ENCODE assay signal across 16 cellular contexts in the genomic region with DNA sequence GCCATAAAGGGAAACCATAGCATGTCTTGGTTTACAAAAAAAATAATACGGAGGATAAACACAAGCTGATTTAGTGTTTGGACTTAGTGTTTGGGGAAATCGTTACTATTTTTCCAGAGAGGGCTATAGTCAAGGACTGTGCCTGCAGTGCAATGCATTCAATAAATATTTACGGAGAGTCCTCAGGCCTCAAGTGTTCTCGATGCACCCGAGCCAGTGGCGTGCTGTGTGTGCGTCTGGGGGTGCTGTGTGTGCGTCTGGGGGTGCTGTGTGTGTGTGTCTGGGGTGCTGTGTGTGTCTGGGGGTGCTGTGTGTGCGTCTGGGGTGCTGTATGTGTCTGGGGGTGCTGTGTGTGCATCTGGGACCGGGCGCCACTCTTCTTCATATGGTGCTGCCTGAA.
A peak's percentile ranks its signal among the peaks of the same experiment; 100 is the strongest.
DNase-seq lines count a peak whose midpoint lies in the region; TF ChIP-seq lines count a peak whose summit lies in the region.
"Had no signal": no experiment of that assay in that cellular context is flagged by ENCODE, and none has a peak within 500 bp of the region (broad histone marks: within the 10 kb centered on the region; RNA-seq: fewer than 3 reads in every experiment).

No MANE protein-coding gene starts in this region.

- intact Hi-C loops in activated CD4-positive, alpha-beta memory T cell treated with anti-CD3 and anti-CD28 coated beads for 36 hours (cut with micrococcal nuclease): loop anchor here (1.0 to 5.0 kb wide), 7 partner anchors 14 to 221 kb away; a partner anchor contains a TSS
- intact Hi-C loops in esophagus muscularis mucosa (cut with DNase I): loop anchor here (5.0 to 10.0 kb wide), 2 partner anchors 80 to 178 kb away; a partner anchor contains a TSS

- CTCF ChIA-PET in activated CD4-positive, alpha-beta memory T cell treated with anti-CD3 and anti-CD28 coated beads, Interleukin-2, amount 10 ng/mL, durations not matched to agents 7 days and 5 days (lab: Charles Lee): interaction anchor here (0.7 to 3.1 kb wide), 8 partner anchors 9 to 478 kb away, joined by 3 to 28 read pairs (median 3); no protein-coding TSS in a partner anchor
- CTCF ChIA-PET in activated CD4-positive, alpha-beta memory T cell treated with anti-CD3 and anti-CD28 coated beads for 36 hours (lab: Charles Lee): interaction anchor here (0.8 to 5.3 kb wide), 12 partner anchors 10 to 478 kb away, joined by 3 to 37 read pairs (median 4); a partner anchor contains a TSS

- H3K27ac ChIP-seq in KMS-11: peak overlapping the region; percentile 54
- H3K27ac ChIP-seq in esophagus muscularis mucosa (replicated peaks in 1 of 4): peak overlapping the region; percentile 65 to 75 (median 72)
- H3K27ac ChIP-seq: ascending aorta, psoas muscle, suprapubic skin had no signal

- no peaks in the 10 kb centered on the region for H4K20me1 ChIP-seq in KMS-11 (ENCODE audit: insufficient read depth)

- H2AFZ ChIP-seq in KMS-11 (ENCODE audit: low read depth): peak overlapping the region; percentile 85

- WGBS in esophagus muscularis mucosa: 67% methylated on average over 11 of the region's 11 CpGs

- H3K9me3 Mint-ChIP-seq in activated CD4-positive, alpha-beta memory T cell treated with anti-CD3 and anti-CD28 coated beads, Interleukin-2, amount 10 ng/mL, durations not matched to agents 7 days and 5 days: peaks cover 5% of the 10 kb centered on the region
- H3K9me3 Mint-ChIP-seq in activated CD4-positive, alpha-beta memory T cell treated with anti-CD3 and anti-CD28 coated beads for 36 hours: peaks cover 6% of the 10 kb centered on the region
- H3K9me3 Mint-ChIP-seq in type B pancreatic cell: no peaks in the 10 kb centered on the region

- TF ChIP-seq CTCF in KMS-11 (conservative IDR thresholded peaks at IDR 0.05; ENCODE audit: low read depth, low read length) (no peak), esophagus muscularis mucosa (IDR thresholded peaks at IDR 0.05) (no peak), type B pancreatic cell (conservative IDR thresholded peaks at IDR 0.05) (no peak)

- peaks cover 19% of the 10 kb centered on the region for H3K4me1 Mint-ChIP-seq in activated CD4-positive, alpha-beta memory T cell treated with anti-CD3 and anti-CD28 coated beads, Interleukin-2, amount 10 ng/mL, durations not matched to agents 7 days and 5 days
- peaks cover 19% of the 10 kb centered on the region for H3K4me1 Mint-ChIP-seq in activated CD4-positive, alpha-beta memory T cell treated with anti-CD3 and anti-CD28 coated beads for 36 hours (ENCODE audit: low read depth)
- H3K4me1 Mint-ChIP-seq in type B pancreatic cell (ENCODE audit: unreplicated experiment): peaks cover 4% of the 10 kb centered on the region

- H3K27me3 ChIP-seq in KMS-11 (ENCODE audit: insufficient read depth, low read depth) (no peaks in the 10 kb centered on the region), esophagus muscularis mucosa (no peaks in the 10 kb centered on the region)
- H3K27me3 ChIP-seq: ascending aorta had no signal

- H3K36me3 Mint-ChIP-seq in activated CD4-positive, alpha-beta memory T cell treated with anti-CD3 and anti-CD28 coated beads, Interleukin-2, amount 10 ng/mL, durations not matched to agents 7 days and 5 days (ENCODE audit: low read depth): no peaks in the 10 kb centered on the region
- H3K36me3 Mint-ChIP-seq in activated CD4-positive, alpha-beta memory T cell treated with anti-CD3 and anti-CD28 coated beads for 36 hours: peaks cover 3% of the 10 kb centered on the region
- H3K36me3 Mint-ChIP-seq in type B pancreatic cell: no peaks in the 10 kb centered on the region

- no peak for TF ChIP-seq POLR2A in esophagus muscularis mucosa (IDR thresholded peaks at IDR 0.05; ENCODE audit: low read depth)

- H3K27ac Mint-ChIP-seq in activated CD4-positive, alpha-beta memory T cell treated with anti-CD3 and anti-CD28 coated beads, Interleukin-2, amount 10 ng/mL, durations not matched to agents 7 days and 5 days: peak overlapping the region; percentile 76
- H3K27ac Mint-ChIP-seq in activated CD4-positive, alpha-beta memory T cell treated with anti-CD3 and anti-CD28 coated beads for 36 hours: no peak overlapping the region
- peak overlapping the region; percentile 26 for H3K27ac Mint-ChIP-seq in type B pancreatic cell

- no peak overlapping the region for H3K4me3 Mint-ChIP-seq in activated CD4-positive, alpha-beta memory T cell treated with anti-CD3 and anti-CD28 coated beads, Interleukin-2, amount 10 ng/mL, durations not matched to agents 7 days and 5 days
- no peak overlapping the region for H3K4me3 Mint-ChIP-seq in activated CD4-positive, alpha-beta memory T cell treated with anti-CD3 and anti-CD28 coated beads for 36 hours
- H3K4me3 Mint-ChIP-seq in type B pancreatic cell: no peak overlapping the region

- peaks cover 17% of the 10 kb centered on the region for H3K27me3 Mint-ChIP-seq in activated CD4-positive, alpha-beta memory T cell treated with anti-CD3 and anti-CD28 coated beads, Interleukin-2, amount 10 ng/mL, durations not matched to agents 7 days and 5 days
- peaks cover 14% of the 10 kb centered on the region for H3K27me3 Mint-ChIP-seq in activated CD4-positive, alpha-beta memory T cell treated with anti-CD3 and anti-CD28 coated beads for 36 hours
- H3K27me3 Mint-ChIP-seq in type B pancreatic cell: peaks cover 51% of the 10 kb centered on the region

- DNase-seq in activated CD4-positive, alpha-beta memory T cell treated with anti-CD3 and anti-CD28 coated beads, Interleukin-2, amount 10 ng/mL, durations not matched to agents 7 days and 5 days: no peak
- DNase-seq in activated CD4-positive, alpha-beta memory T cell treated with anti-CD3 and anti-CD28 coated beads for 36 hours: no peak
- DNase-seq in esophagus muscularis mucosa (ENCODE audit: extremely low spot score) (no peak), type B pancreatic cell (ENCODE audit: extremely low spot score, unreplicated experiment) (no peak), LoVo (ENCODE audit: low spot score) (no peak), Kasumi-1 (lab: John Stamatoyannopoulos, UW) (no peak)
- DNase-seq in stimulated activated CD4-positive, alpha-beta T cell treated with anti-CD3 and anti-CD28 coated beads, Interleukin-1b, Interleukin-23, amount 100 ng/mL, for 48 hours: no peak
- DNase-seq: activated T-cell treated with anti-CD3 and anti-CD28 coated beads, Interleukin-2, amount 50 U/mL, for 1 hour; GOT3; KBM-7; NCI-H2107; psoas muscle had no signal

- H3K4me2 ChIP-seq in KMS-11: peak overlapping the region; percentile 82; the same call in 1 of the 2 replicates

- peaks cover 10% of the 10 kb centered on the region for H3K4me1 ChIP-seq in KMS-11 (ENCODE audit: low read depth, poor library complexity, severe bottlenecking)
- H3K4me1 ChIP-seq in esophagus muscularis mucosa: peaks cover 8 to 36% (median 30%) of the 10 kb centered on the region in 4 donors
- H3K4me1 ChIP-seq: psoas muscle, suprapubic skin had no signal

- POLR2A ChIA-PET in activated CD4-positive, alpha-beta memory T cell treated with anti-CD3 and anti-CD28 coated beads, Interleukin-2, amount 10 ng/mL, durations not matched to agents 7 days and 5 days (lab: Charles Lee): interaction anchor here (0.7 to 1.4 kb wide), 7 partner anchors 9 to 182 kb away, joined by 3 to 5 read pairs (median 4); a partner anchor contains a TSS
- POLR2A ChIA-PET in activated CD4-positive, alpha-beta memory T cell treated with anti-CD3 and anti-CD28 coated beads for 36 hours (lab: Charles Lee): interaction anchor here (1.2 to 1.6 kb wide), 2 partner anchors 102 to 221 kb away, joined by 4 to 5 read pairs; a partner anchor contains a TSS

- H3K4me3 ChIP-seq in KMS-11 (IDR thresholded peaks at IDR 0.05; ENCODE audit: insufficient read depth, low read depth, low read length): no peak overlapping the region
- H3K4me3 ChIP-seq in esophagus muscularis mucosa: peak overlapping the region in 2 of 4 donors; percentile 5 to 12
- H3K4me3 ChIP-seq: ascending aorta, lung, psoas muscle, suprapubic skin had no signal

- no peak for TF ChIP-seq EP300 in esophagus muscularis mucosa (IDR thresholded peaks at IDR 0.05)

- no peaks in the 10 kb centered on the region for H3K79me2 ChIP-seq in KMS-11 (ENCODE audit: insufficient read depth, low read depth)

- peak overlapping the region; percentile 39; the same call in 1 of the 2 replicates for H3K9ac ChIP-seq in KMS-11

- no peaks in the 10 kb centered on the region for H3K9me3 ChIP-seq in esophagus muscularis mucosa
- H3K9me3 ChIP-seq: ascending aorta, psoas muscle, suprapubic skin had no signal

- H3K36me3 ChIP-seq in KMS-11 (ENCODE audit: insufficient read depth): no peaks in the 10 kb centered on the region
- H3K36me3 ChIP-seq in esophagus muscularis mucosa: no peaks in the 10 kb centered on the region
- H3K36me3 ChIP-seq: ascending aorta, suprapubic skin had no signal
